Comparison of ENCODE assay signal across 10 cellular contexts in genomic region chr3:129974451-129975331, GRCh38. TPM values are rescaled to one million over a fixed set of nuclear protein-coding genes. Genes with fewer than 3 reads are reported as not detected.
A peak's percentile ranks its signal among the peaks of the same experiment; 100 is the strongest.
DNase-seq lines count a peak whose midpoint lies in the region; ATAC-seq lines count a peak whose summit lies in the region.
"Had no signal": no experiment of that assay in that cellular context is flagged by ENCODE, and none has a peak within 500 bp of the region (broad histone marks: within the 10 kb centered on the region; RNA-seq: fewer than 3 reads in every experiment).

TRH (plus strand) TSS chr3:129974720; CDS start chr3:129975817, 1,097 bp downstream.

- intact Hi-C loops in activated CD4-positive, alpha-beta T cell treated with anti-CD3 and anti-CD28 coated beads for 36 hours (cut with DNase I, micrococcal nuclease): no loop called here

- peaks cover 8% of the 10 kb centered on the region for H3K4me1 Mint-ChIP-seq in activated CD4-positive, alpha-beta T cell treated with anti-CD3 and anti-CD28 coated beads for 36 hours
- H3K4me1 Mint-ChIP-seq in activated T-helper 17 cell treated with anti-CD3 and anti-CD28 coated beads, Interleukin-2, amount 50 U/mL, for 72 hours: no peaks in the 10 kb centered on the region
- peaks cover 12% of the 10 kb centered on the region for H3K4me1 Mint-ChIP-seq in stimulated activated effector memory CD8-positive, alpha-beta T cell treated with anti-CD3 and anti-CD28 coated beads, Interleukin-12 subunit alpha, Interleukin-12 subunit beta, amount 100 ng/mL, for 72 hours

- POLR2A ChIA-PET in activated CD4-positive, alpha-beta T cell treated with anti-CD3 and anti-CD28 coated beads for 36 hours (lab: Charles Lee): interaction anchor here (0.6 kb wide), 1 partner anchor 249 kb away, joined by 3 read pairs; no protein-coding TSS in a partner anchor

- peak; percentile 57 for ATAC-seq in activated CD4-positive, alpha-beta T cell treated with anti-CD3 and anti-CD28 coated beads for 36 hours
- ATAC-seq in activated T-helper 17 cell treated with anti-CD3 and anti-CD28 coated beads, Interleukin-2, amount 50 U/mL, for 72 hours (replicated peaks): peak; percentile 24
- peak; percentile 11 for ATAC-seq in stimulated activated effector memory CD8-positive, alpha-beta T cell treated with anti-CD3 and anti-CD28 coated beads, Interleukin-12 subunit alpha, Interleukin-12 subunit beta, amount 100 ng/mL, for 72 hours
- ATAC-seq in HG03175 (IDR thresholded peaks at IDR 0.05; ENCODE audit: unreplicated experiment): no peak

- peak within 1 kb of the TSS; percentile 45 for H3K4me3 Mint-ChIP-seq in activated CD4-positive, alpha-beta T cell treated with anti-CD3 and anti-CD28 coated beads for 36 hours
- peak within 1 kb of the TSS; percentile 68 for H3K4me3 Mint-ChIP-seq in activated T-helper 17 cell treated with anti-CD3 and anti-CD28 coated beads, Interleukin-2, amount 50 U/mL, for 72 hours
- peak within 1 kb of the TSS; percentile 56 for H3K4me3 Mint-ChIP-seq in stimulated activated effector memory CD8-positive, alpha-beta T cell treated with anti-CD3 and anti-CD28 coated beads, Interleukin-12 subunit alpha, Interleukin-12 subunit beta, amount 100 ng/mL, for 72 hours

- DNase-seq in activated CD4-positive, alpha-beta T cell treated with anti-CD3 and anti-CD28 coated beads for 36 hours: peak; percentile 17
- DNase-seq in activated CD4-positive, alpha-beta T cell treated with anti-CD3 and anti-CD28 coated beads, Interleukin-2, amount 50 U/mL, for 4 hours: no peak
- DNase-seq in iPS-NIHi11 (ENCODE audit: low spot score) (peak; percentile 62), KBM-7 (no peak), epidermal melanocyte (ENCODE audit: insufficient read length, low spot score) (no peak)
- no peak for DNase-seq in stimulated activated effector memory CD8-positive, alpha-beta T cell treated with anti-CD3 and anti-CD28 coated beads, Interleukin-12 subunit alpha, Interleukin-12 subunit beta, amount 100 ng/mL, for 72 hours (ENCODE audit: low spot score in 2 of 2)

- no peak within 1 kb of the TSS for H3K27ac Mint-ChIP-seq in activated CD4-positive, alpha-beta T cell treated with anti-CD3 and anti-CD28 coated beads for 36 hours
- H3K27ac Mint-ChIP-seq in activated T-helper 17 cell treated with anti-CD3 and anti-CD28 coated beads, Interleukin-2, amount 50 U/mL, for 72 hours: no peak within 1 kb of the TSS
- no peak within 1 kb of the TSS for H3K27ac Mint-ChIP-seq in stimulated activated effector memory CD8-positive, alpha-beta T cell treated with anti-CD3 and anti-CD28 coated beads, Interleukin-12 subunit alpha, Interleukin-12 subunit beta, amount 100 ng/mL, for 72 hours

- CTCF ChIA-PET in activated CD4-positive, alpha-beta T cell treated with anti-CD3 and anti-CD28 coated beads for 36 hours (lab: Charles Lee): interaction anchor here (0.8 kb wide), 1 partner anchor 18 kb away, joined by 3 read pairs; no protein-coding TSS in a partner anchor

- H3K27me3 Mint-ChIP-seq in activated CD4-positive, alpha-beta T cell treated with anti-CD3 and anti-CD28 coated beads for 36 hours: peaks cover 42% of the 10 kb centered on the region
- H3K27me3 Mint-ChIP-seq in activated T-helper 17 cell treated with anti-CD3 and anti-CD28 coated beads, Interleukin-2, amount 50 U/mL, for 72 hours: peaks cover 46% of the 10 kb centered on the region

- H3K36me3 Mint-ChIP-seq in activated CD4-positive, alpha-beta T cell treated with anti-CD3 and anti-CD28 coated beads for 36 hours (ENCODE audit: low read depth): no peaks in the 10 kb centered on the region
- no peaks in the 10 kb centered on the region for H3K36me3 Mint-ChIP-seq in activated T-helper 17 cell treated with anti-CD3 and anti-CD28 coated beads, Interleukin-2, amount 50 U/mL, for 72 hours (ENCODE audit: low read depth)
- no peaks in the 10 kb centered on the region for H3K36me3 Mint-ChIP-seq in stimulated activated effector memory CD8-positive, alpha-beta T cell treated with anti-CD3 and anti-CD28 coated beads, Interleukin-12 subunit alpha, Interleukin-12 subunit beta, amount 100 ng/mL, for 72 hours

- in situ Hi-C loops in KBM-7 (cut with MboI; ENCODE audit: low pct_unique_long_range_greater_than_20kb, low sequenced_read_pairs): no loop called here

- H3K9me3 Mint-ChIP-seq in activated CD4-positive, alpha-beta T cell treated with anti-CD3 and anti-CD28 coated beads for 36 hours (ENCODE audit: low read depth): no peaks in the 10 kb centered on the region
- no peaks in the 10 kb centered on the region for H3K9me3 Mint-ChIP-seq in activated T-helper 17 cell treated with anti-CD3 and anti-CD28 coated beads, Interleukin-2, amount 50 U/mL, for 72 hours
- H3K9me3 Mint-ChIP-seq in stimulated activated effector memory CD8-positive, alpha-beta T cell treated with anti-CD3 and anti-CD28 coated beads, Interleukin-12 subunit alpha, Interleukin-12 subunit beta, amount 100 ng/mL, for 72 hours: no peaks in the 10 kb centered on the region

RNA-seq across cellular contexts. Expression of gene TRH, which starts in this region (rescaled TPM):
- total RNA-seq in activated CD4-positive, alpha-beta T cell treated with anti-CD3 and anti-CD28 coated beads for 36 hours: not detected
- total RNA-seq in activated T-helper 17 cell treated with anti-CD3 and anti-CD28 coated beads, Interleukin-2, amount 50 U/mL, for 72 hours: not detected
- total RNA-seq: epithelial cell of proximal tubule, myocyte had no signal

Comparison
In these comparisons a context has a peak if more than half of its experiments do, and no peak if none do; other contexts are left out.
1. Peak in DNase-seq and ATAC-seq in activated CD4-positive, alpha-beta T cell treated with anti-CD3 and anti-CD28 coated beads for 36 hours; RNA of the gene not detected or under 1 TPM.
2. Peak in ATAC-seq in activated T-helper 17 cell treated with anti-CD3 and anti-CD28 coated beads, Interleukin-2, amount 50 U/mL, for 72 hours; RNA of the gene not detected or under 1 TPM.